Comparison of ENCODE assay signal across 8 cellular contexts in the genomic region with DNA sequence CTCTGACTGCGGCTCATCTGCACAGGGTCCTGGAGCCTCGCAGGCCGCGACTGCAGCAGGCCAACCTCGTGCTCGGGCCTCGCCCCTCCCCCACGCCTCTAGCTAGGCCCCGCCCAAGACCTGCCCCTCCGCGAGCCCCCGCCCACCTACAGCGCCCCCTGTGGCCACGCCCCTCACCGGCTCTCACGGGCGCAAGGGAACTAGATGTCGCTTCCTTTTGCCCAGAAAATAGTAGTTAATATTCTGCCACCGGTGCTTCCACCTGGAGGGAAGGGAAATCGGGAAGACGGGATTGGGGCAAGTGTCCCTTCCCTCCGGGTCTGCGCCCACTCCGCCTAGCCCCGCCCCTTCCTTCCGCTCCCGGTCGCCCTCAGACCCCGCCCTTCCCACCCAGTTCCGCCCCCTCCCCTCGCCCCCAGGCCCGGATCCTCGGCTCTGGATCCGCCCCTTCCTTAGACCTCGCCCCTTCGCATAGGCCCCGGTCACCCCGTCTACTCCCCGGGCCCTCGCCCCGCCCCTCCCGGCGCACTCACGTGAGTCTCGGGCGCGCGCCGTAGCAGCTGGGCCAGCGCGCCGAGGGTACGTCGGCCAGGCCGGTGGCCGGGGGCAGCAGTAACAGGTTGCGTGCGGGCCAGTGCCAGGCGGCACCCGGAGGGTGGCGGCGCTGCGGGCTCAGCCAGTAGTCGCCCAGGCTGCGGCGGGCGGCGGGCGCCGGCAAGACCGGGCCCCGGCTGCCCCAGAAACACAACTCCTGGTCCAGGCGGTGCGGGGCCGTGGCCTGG. TPM values are rescaled to one million over a fixed set of nuclear protein-coding genes. Genes with fewer than 3 reads are reported as not detected.
DNase-seq lines count a peak whose midpoint lies in the region; ATAC-seq, FAIRE-seq and TF ChIP-seq lines count a peak whose summit lies in the region.

No MANE protein-coding gene starts in this region.

- no peak; a peak in 1 of 5 replicates for TF ChIP-seq RAD21 in A549 (conservative IDR thresholded peaks at IDR 0.05 in 1 of 2, IDR thresholded peaks at IDR 0.05 in 1 of 2)

- H3K9ac ChIP-seq in iPS-18a (ENCODE audit: low read length) (peak overlapping the region; percentile 61), skeletal muscle satellite cell (ENCODE audit: low read depth, low read length) (peak overlapping the region; percentile 97)

- H3K4me2 ChIP-seq in A549 (peak overlapping the region; percentile 88), skeletal muscle satellite cell (ENCODE audit: low read length) (peak overlapping the region; percentile 99)

- POLR2A ChIA-PET in A549 (lab: Yijun Ruan, JAX), result interaction anchor here (0.6 to 1.9 kb wide), 7 partner anchors 9 to 279 kb away, joined by 3 to 17 read pairs (median 6); a partner anchor contains a TSS

- no peaks in the 10 kb centered on the region for H3K27me3 ChIP-seq in brain microvascular endothelial cell (replicated peaks)
- peaks cover 22% of the 10 kb centered on the region for H3K27me3 ChIP-seq in iPS-18a (ENCODE audit: control insufficient read depth, insufficient read depth, low read length)
- H3K27me3 ChIP-seq in skeletal muscle satellite cell (ENCODE audit: control insufficient read depth, insufficient read depth, low read length), result no peaks in the 10 kb centered on the region

- no peak for TF ChIP-seq EP300 in A549 (IDR thresholded peaks at IDR 0.05)

- TF ChIP-seq CTCF in A549 (IDR thresholded peaks at IDR 0.05), result peak; percentile 29
- TF ChIP-seq CTCF in brain microvascular endothelial cell (IDR thresholded peaks at IDR 0.05; ENCODE audit: low read depth, low read length, missing control alignments), result peak; percentile 65

- FAIRE-seq in A549 (lab: Jason Lieb, UNC), result no peak

- ATAC-seq in A549 (peak; percentile 84 to 93), GM18520 (IDR thresholded peaks at IDR 0.05; ENCODE audit: unreplicated experiment) (peak; percentile 75), HG03045 (IDR thresholded peaks at IDR 0.05; ENCODE audit: unreplicated experiment) (peak; percentile 90)

- CTCF ChIA-PET in A549 (lab: Yijun Ruan, JAX), result interaction anchor here (0.9 to 2.4 kb wide), 6 partner anchors 9 to 47 kb away, joined by 3 to 8 read pairs (median 4); no protein-coding TSS in a partner anchor

- 0% methylated on average over 9 of the region's 75 CpGs for WGBS in A549 (ENCODE audit: missing lambda C conversion rate)

- peak overlapping the region; percentile 96 to 98 for H3K27ac ChIP-seq in A549
- peak overlapping the region; percentile 69 for H3K27ac ChIP-seq in brain microvascular endothelial cell
- peak overlapping the region; percentile 42 for H3K27ac ChIP-seq in iPS-18a (ENCODE audit: low read length)

- H3K36me3 ChIP-seq in brain microvascular endothelial cell (replicated peaks), result no peaks in the 10 kb centered on the region
- no peaks in the 10 kb centered on the region for H3K36me3 ChIP-seq in iPS-18a (ENCODE audit: control insufficient read depth, low read depth, low read length)
- peaks cover 7% of the 10 kb centered on the region for H3K36me3 ChIP-seq in skeletal muscle satellite cell (ENCODE audit: insufficient read depth, low read length)

- peak; percentile 82 to 92 for DNase-seq in A549 (ENCODE audit: low read depth in 1 of 2, low spot score in 1 of 2)
- peak; percentile 95 for DNase-seq in NCI-H2107 (lab: John Stamatoyannopoulos, UW)
- DNase-seq in UCSD-AML1 (lab: John Stamatoyannopoulos, UW; ENCODE audit: unreplicated experiment), result peak; percentile 91
- DNase-seq in brain microvascular endothelial cell, result peak; percentile 75

- H3K9me3 ChIP-seq in A549 (no peaks in the 10 kb centered on the region), iPS-18a (ENCODE audit: control insufficient read depth, low read depth, low read length) (peaks cover 5% of the 10 kb centered on the region), skeletal muscle satellite cell (replicated peaks; ENCODE audit: low read length) (no peaks in the 10 kb centered on the region)

- H3K4me3 ChIP-seq in A549, result peak overlapping the region; percentile 83
- H3K4me3 ChIP-seq in brain microvascular endothelial cell (ENCODE audit: low read depth, low read length), result peak overlapping the region; percentile 66
- H3K4me3 ChIP-seq in iPS-18a (ENCODE audit: low read length), result peak overlapping the region; percentile 79
- H3K4me3 ChIP-seq in skeletal muscle satellite cell (ENCODE audit: low read length), result peak overlapping the region; percentile 93

- in situ Hi-C loops in brain microvascular endothelial cell (cut with HindIII; ENCODE audit: low pct_ligation_motif_present, low sequenced_read_pairs), result no loop called here

- TF ChIP-seq POLR2A in A549 (IDR thresholded peaks at IDR 0.05; ENCODE audit: low read length), result peak; percentile 78

- peaks cover 7% of the 10 kb centered on the region for H3K4me1 ChIP-seq in A549
- H3K4me1 ChIP-seq in iPS-18a (ENCODE audit: control insufficient read depth, low read depth, low read length), result peaks cover 4% of the 10 kb centered on the region
- H3K4me1 ChIP-seq in skeletal muscle satellite cell (ENCODE audit: control insufficient read depth, insufficient read depth, low read length), result peaks cover 26% of the 10 kb centered on the region

TF ChIP-seq in A549, 52 proteins besides CTCF, POLR2A, EP300 and RAD21 (continues in another document):
- TF ChIP-seq MYC (IDR thresholded peaks at IDR 0.05; ENCODE audit: borderline replicate concordance, low read length) (peak; percentile 66; the same call in 1 of the 2 replicates), HOXB5 (CRISPR knock-in tag; IDR thresholded peaks at IDR 0.05) (no peak), CHD2 (IDR thresholded peaks at IDR 0.05; ENCODE audit: low read length, partially characterized antibody) (no peak), NPAS2 (CRISPR knock-in tag; IDR thresholded peaks at IDR 0.05; ENCODE audit: borderline replicate concordance) (no peak), FOXS1 (CRISPR knock-in tag; IDR thresholded peaks at IDR 0.05) (no peak), SREBF2 (IDR thresholded peaks at IDR 0.05) (no peak), MAZ (IDR thresholded peaks at IDR 0.05; ENCODE audit: borderline replicate concordance, low read depth, low read length) (no peak), BHLHE40 (IDR thresholded peaks at IDR 0.05; ENCODE audit: low read depth, low read length) (peak; percentile 88), KDM1A (IDR thresholded peaks at IDR 0.05; ENCODE audit: low read depth) (no peak), FOSB (CRISPR knock-in tag; IDR thresholded peaks at IDR 0.05) (no peak), POLR2AphosphoS2 (conservative IDR thresholded peaks at IDR 0.05; ENCODE audit: low read length) (no peak)
- TF ChIP-seq, protein P1, sequence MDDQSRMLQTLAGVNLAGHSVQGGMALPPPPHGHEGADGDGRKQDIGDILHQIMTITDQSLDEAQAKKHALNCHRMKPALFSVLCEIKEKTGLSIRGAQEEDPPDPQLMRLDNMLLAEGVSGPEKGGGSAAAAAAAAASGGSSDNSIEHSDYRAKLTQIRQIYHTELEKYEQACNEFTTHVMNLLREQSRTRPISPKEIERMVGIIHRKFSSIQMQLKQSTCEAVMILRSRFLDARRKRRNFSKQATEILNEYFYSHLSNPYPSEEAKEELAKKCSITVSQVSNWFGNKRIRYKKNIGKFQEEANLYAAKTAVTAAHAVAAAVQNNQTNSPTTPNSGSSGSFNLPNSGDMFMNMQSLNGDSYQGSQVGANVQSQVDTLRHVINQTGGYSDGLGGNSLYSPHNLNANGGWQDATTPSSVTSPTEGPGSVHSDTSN (IDR thresholded peaks at IDR 0.05), result no peak

RNA-seq across cellular contexts. Expression of a gene that starts 11.0 kb away (rescaled TPM):
- polyA plus RNA-seq in A549 (2011; rRNA removed), result 3.5 and 3.6 TPM in 2 replicates
- polyA plus RNA-seq in A549 (2012; cell fraction: cytosol; rRNA removed), result 4.2 and 6.8 TPM in 2 replicates
- 53.9 and 58.6 TPM in 2 replicates for polyA plus RNA-seq in A549 (2012; cell fraction: nucleus; rRNA removed)
- 3.5 to 5.6 TPM (median 4.4 TPM) in 3 replicates for polyA plus RNA-seq in A549 (2017; fragmentation: RNase III; extraction: RNeasy Plus Mini Kit Qiagen cat#74134 plus additional on column Dnase treatment)
- polyA minus RNA-seq in A549 (2011; rRNA and poly(A)+ RNA removed), result 2.1 TPM in 2 replicates
- 0.66 and 0.76 TPM in 2 replicates for total RNA-seq in skeletal muscle satellite cell (2012; rRNA removed)

RNA-seq across cellular contexts. Expression of a gene that starts 11.1 kb away (rescaled TPM):
- polyA plus RNA-seq in A549 (2011; rRNA removed) (0.31 and 0.65 TPM in 2 replicates), A549 (2017; fragmentation: RNase III; extraction: RNeasy Plus Mini Kit Qiagen cat#74134 plus additional on column Dnase treatment) (0.14 to 0.37 TPM (median 0.15 TPM) in 3 replicates)
- 0.21 and 0.30 TPM in 2 replicates for polyA plus RNA-seq in A549 (2012; cell fraction: cytosol; rRNA removed)
- polyA plus RNA-seq in A549 (2012; cell fraction: nucleus; rRNA removed), result 1.1 and 1.3 TPM in 2 replicates
- 0.62 and 1.6 TPM in 2 replicates for polyA minus RNA-seq in A549 (2011; rRNA and poly(A)+ RNA removed)
- 0.87 and 1.3 TPM in 2 replicates for total RNA-seq in skeletal muscle satellite cell (2012; rRNA removed)

RNA-seq across cellular contexts. Expression of a gene that starts 15.2 kb away (rescaled TPM):
- 73.2 and 89.4 TPM in 2 replicates for polyA plus RNA-seq in A549 (2011; rRNA removed)
- 88.2 and 105 TPM in 2 replicates for polyA plus RNA-seq in A549 (2012; cell fraction: cytosol; rRNA removed)
- polyA plus RNA-seq in A549 (2012; cell fraction: nucleus; rRNA removed), result 39.5 and 51.9 TPM in 2 replicates
- polyA plus RNA-seq in A549 (2017; fragmentation: RNase III; extraction: RNeasy Plus Mini Kit Qiagen cat#74134 plus additional on column Dnase treatment), result 44.6 to 62.6 TPM (median 57.7 TPM) in 3 replicates
- 38.8 and 49.1 TPM in 2 replicates for polyA minus RNA-seq in A549 (2011; rRNA and poly(A)+ RNA removed)
- 2.8 and 9.8 TPM in 2 replicates for total RNA-seq in skeletal muscle satellite cell (2012; rRNA removed)

RNA-seq across cellular contexts. Expression of a gene that starts 43.0 kb away (rescaled TPM):
- polyA plus RNA-seq in A549 (2011; rRNA removed), result 19.9 and 26.1 TPM in 2 replicates
- 14.4 and 18.0 TPM in 2 replicates for polyA plus RNA-seq in A549 (2012; cell fraction: cytosol; rRNA removed)
- 29.1 and 35.3 TPM in 2 replicates for polyA plus RNA-seq in A549 (2012; cell fraction: nucleus; rRNA removed)
- polyA plus RNA-seq in A549 (2017; fragmentation: RNase III; extraction: RNeasy Plus Mini Kit Qiagen cat#74134 plus additional on column Dnase treatment), result 18.8 to 22.7 TPM (median 21.0 TPM) in 3 replicates
- polyA minus RNA-seq in A549 (2011; rRNA and poly(A)+ RNA removed), result 26.9 and 33.3 TPM in 2 replicates
- total RNA-seq in skeletal muscle satellite cell (2012; rRNA removed), result 38.7 and 40.8 TPM in 2 replicates

RNA-seq across cellular contexts. Expression of a gene that starts 59.4 kb away (rescaled TPM):
- polyA plus RNA-seq in A549 (2011; rRNA removed), result 135 TPM in 2 replicates
- polyA plus RNA-seq in A549 (2012; cell fraction: cytosol; rRNA removed), result 89.7 and 101 TPM in 2 replicates
- 81.5 and 130 TPM in 2 replicates for polyA plus RNA-seq in A549 (2012; cell fraction: nucleus; rRNA removed)
- polyA plus RNA-seq in A549 (2017; fragmentation: RNase III; extraction: RNeasy Plus Mini Kit Qiagen cat#74134 plus additional on column Dnase treatment), result 88.8 to 102 TPM (median 99.6 TPM) in 3 replicates
- 109 and 133 TPM in 2 replicates for polyA minus RNA-seq in A549 (2011; rRNA and poly(A)+ RNA removed)
- total RNA-seq in skeletal muscle satellite cell (2012; rRNA removed), result 27.5 and 29.7 TPM in 2 replicates

Comparison
In these comparisons a context has a peak if more than half of its experiments do, and no peak if none do; other contexts are left out.
1. Peak in every context shown above with its lines: DNase-seq, ATAC-seq, H3K4me3 ChIP-seq and H3K27ac ChIP-seq.
2. H3K27ac ChIP-seq: peak in every context shown above with its lines; median percentile 97 in A549; 69 in brain microvascular endothelial cell; 42 in iPS-18a.